Comparison of ENCODE assay signal across 8 cellular contexts in the genomic region with DNA sequence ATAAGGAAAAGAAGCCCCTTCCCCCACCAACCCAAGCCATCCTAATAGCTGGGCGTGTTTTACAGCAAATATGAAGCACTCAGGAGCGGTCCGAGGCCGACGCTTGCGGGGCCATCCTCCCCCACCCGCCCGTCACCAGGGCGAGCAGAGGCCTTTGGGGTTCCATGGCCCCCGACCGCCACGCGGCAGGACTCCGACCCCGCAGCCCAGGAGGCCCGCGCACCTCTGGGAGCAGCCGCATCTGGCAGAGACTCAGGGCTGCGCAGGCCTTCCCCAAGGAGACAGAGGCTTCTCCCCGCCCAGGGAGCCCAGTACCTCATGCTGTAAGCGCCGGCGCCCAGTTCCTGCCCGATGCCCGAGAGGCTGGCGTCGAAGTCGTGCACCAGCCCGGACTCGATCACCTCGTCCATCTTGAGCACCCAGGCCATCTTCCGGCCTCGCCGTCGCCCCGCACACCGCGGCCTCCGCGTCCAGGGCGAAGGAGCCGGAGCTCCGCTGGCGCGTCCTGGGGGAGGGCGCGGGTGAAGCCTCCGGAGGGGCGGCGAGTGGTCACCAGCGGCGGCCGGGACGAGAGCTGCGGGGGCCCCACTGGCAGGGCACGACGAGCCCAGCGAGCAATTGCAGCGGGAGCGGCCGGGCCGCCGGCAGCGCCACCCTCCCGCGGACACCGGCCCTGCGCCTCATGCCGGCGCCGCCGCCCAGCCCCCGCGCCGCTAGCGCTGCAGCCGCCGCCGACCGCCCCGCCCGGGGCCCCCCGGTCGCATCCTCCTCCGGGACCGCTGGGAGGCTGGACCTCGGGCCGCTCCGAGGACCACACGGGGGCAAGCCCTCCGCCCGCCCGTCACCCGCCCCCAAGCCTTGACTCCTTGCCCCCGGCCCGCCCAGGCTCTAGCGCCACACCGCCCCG. TPM values are rescaled to one million over a fixed set of nuclear protein-coding genes. Genes with fewer than 3 reads are reported as not detected.
DNase-seq lines count a peak whose midpoint lies in the region; ATAC-seq and TF ChIP-seq lines count a peak whose summit lies in the region.

No MANE protein-coding gene starts in this region.

- DNase-seq in GM12864 (ENCODE audit: low read depth) (no peak), KBM-7 (peak; percentile 57), dorsolateral prefrontal cortex (peak in 9 of 10 donors; percentile 26 to 66 (median 40)), lower lobe of right lung (peak; percentile 81), NCI-H1436 treated with DMSO at 0.1 percent for 48 hours (lab: John Stamatoyannopoulos, UW) (no peak)
- peak; percentile 34 for DNase-seq in activated CD4-positive, alpha-beta T cell treated with anti-CD3 and anti-CD28 coated beads, Interleukin-2, amount 50 U/mL, for 1 hour
- DNase-seq in stimulated activated CD4-positive, alpha-beta T cell treated with anti-CD3 and anti-CD28 coated beads, TNF-alpha, amount 100 ng/mL, for 4 hours (ENCODE audit: low read depth in 3 of 3): peak in 2 of 3 experiments; percentile 20 to 29

- intact Hi-C loops in dorsolateral prefrontal cortex (cut with DNase I) (loop anchor here (1.0 to 10.0 kb wide), 7 partner anchors 67 to 359 kb away; a partner anchor contains a TSS), lower lobe of right lung (cut with DNase I) (no loop called here)

- peak overlapping the region; percentile 89 for H3K4me3 ChIP-seq in GM12864 (ENCODE audit: low read depth, low read length)
- H3K4me3 ChIP-seq in dorsolateral prefrontal cortex: peak overlapping the region; percentile 54 to 100 (median 88)
- peak overlapping the region; percentile 91 for H3K4me3 ChIP-seq in lower lobe of right lung

- no peaks in the 10 kb centered on the region for H3K36me3 ChIP-seq in lower lobe of right lung

- TF ChIP-seq CTCF in GM12864 (IDR thresholded peaks at IDR 0.05; ENCODE audit: low read depth, low read length, missing control alignments) (peak; percentile 27), dorsolateral prefrontal cortex (IDR thresholded peaks at IDR 0.05 in 54 of 56, conservative IDR thresholded peaks at IDR 0.05 in 2 of 56; ENCODE audit: low read depth in 1 of 56, partially characterized antibody in 56 of 56) (peak in 20 of 56 donors; percentile 2 to 51 (median 23)), lower lobe of right lung (IDR thresholded peaks at IDR 0.05) (peak; percentile 22)

- ATAC-seq in GM21576 (IDR thresholded peaks at IDR 0.05; ENCODE audit: unreplicated experiment): peak; percentile 20
- peak; percentile 49 to 52 for ATAC-seq in lower lobe of right lung

- peaks cover 48% of the 10 kb centered on the region for H3K4me1 ChIP-seq in lower lobe of right lung

- in situ Hi-C loops in KBM-7 (cut with MboI; ENCODE audit: low pct_unique_long_range_greater_than_20kb, low sequenced_read_pairs): no loop called here

- no peaks in the 10 kb centered on the region for H3K9me3 ChIP-seq in lower lobe of right lung

- peak overlapping the region; percentile 59 to 100 (median 95) for H3K27ac ChIP-seq in dorsolateral prefrontal cortex
- peak overlapping the region; percentile 98 for H3K27ac ChIP-seq in lower lobe of right lung

- H3K27me3 ChIP-seq in dorsolateral prefrontal cortex (no peaks in the 10 kb centered on the region), lower lobe of right lung (ENCODE audit: low read depth) (no peaks in the 10 kb centered on the region)

RNA-seq across cellular contexts. Expression of a gene that starts 0.5 kb away (rescaled TPM):
- 100 to 1,000 TPM in 1 of 120 experiments, 10 to 100 TPM in 119; 32.8 to 113 (median 70.5) TPM for total RNA-seq in dorsolateral prefrontal cortex
- 67.0 TPM for total RNA-seq in lower lobe of right lung

Comparison
In these comparisons a context has a peak if more than half of its experiments do, and no peak if none do; other contexts are left out.
1. DNase-seq: peak in KBM-7 (single experiment), activated CD4-positive, alpha-beta T cell treated with anti-CD3 and anti-CD28 coated beads, Interleukin-2, amount 50 U/mL, for 1 hour (single experiment), dorsolateral prefrontal cortex (9 of 10), lower lobe of right lung (single experiment) and stimulated activated CD4-positive, alpha-beta T cell treated with anti-CD3 and anti-CD28 coated beads, TNF-alpha, amount 100 ng/mL, for 4 hours (2 of 3); none in GM12864 (single experiment) and NCI-H1436 treated with DMSO at 0.1 percent for 48 hours (single experiment).
2. Peak in every context shown above with its lines, with median percentiles within 50 percentile points of each other: H3K4me3 ChIP-seq.